In genomic region chr5:67315082-67315801, GRCh38 we compare ENCODE assay signal across 9 cellular contexts.
DNase-seq lines count a peak whose midpoint lies in the region; ATAC-seq and TF ChIP-seq lines count a peak whose summit lies in the region.
"Had no signal": no experiment of that assay in that cellular context is flagged by ENCODE, and none has a peak within 500 bp of the region (broad histone marks: within the 10 kb centered on the region; RNA-seq: fewer than 3 reads in every experiment).

No MANE protein-coding gene starts in this region.

- no peak for ATAC-seq in activated naive CD8-positive, alpha-beta T cell treated with anti-CD3 and anti-CD28 coated beads, Interleukin-2, amount 50 U/mL, for 24 hours
- ATAC-seq in lung (ENCODE audit: insufficient read depth, low FRiP score) (peak; percentile 46), aorta (ENCODE audit: low FRiP score) (peak; percentile 64)

- H3K4me1 ChIP-seq in lung (ENCODE audit: control insufficient read depth in 2 of 2, insufficient read depth in 2 of 2, low read length in 2 of 2): peaks cover 0 to 4% of the 10 kb centered on the region in 2 donors
- peaks cover 0 to 5% of the 10 kb centered on the region in 2 donors for H3K4me1 ChIP-seq in aorta (ENCODE audit: control insufficient read depth in 1 of 2, insufficient read depth in 2 of 2, low read length in 2 of 2)

- H3K4me1 Mint-ChIP-seq in activated naive CD8-positive, alpha-beta T cell treated with anti-CD3 and anti-CD28 coated beads for 36 hours: peaks cover 2% of the 10 kb centered on the region
- peaks cover 4% of the 10 kb centered on the region for H3K4me1 Mint-ChIP-seq in activated naive CD8-positive, alpha-beta T cell treated with anti-CD3 and anti-CD28 coated beads, Interleukin-2, amount 50 U/mL, for 24 hours

- intact Hi-C loops in aorta (cut with DNase I): no loop called here

- peaks cover 1% of the 10 kb centered on the region for H3K36me3 Mint-ChIP-seq in activated naive CD8-positive, alpha-beta T cell treated with anti-CD3 and anti-CD28 coated beads for 36 hours
- H3K36me3 Mint-ChIP-seq in activated naive CD8-positive, alpha-beta T cell treated with anti-CD3 and anti-CD28 coated beads, Interleukin-2, amount 50 U/mL, for 24 hours (ENCODE audit: low read depth): no peaks in the 10 kb centered on the region

- H3K27me3 ChIP-seq in lung (ENCODE audit: control insufficient read depth, insufficient read depth) (no peaks in the 10 kb centered on the region), aorta (ENCODE audit: control insufficient read depth in 1 of 2, insufficient read depth in 2 of 2, low read length in 1 of 2) (no peaks in the 10 kb centered on the region)

- H3K36me3 ChIP-seq in lung (ENCODE audit: control insufficient read depth in 2 of 2, insufficient read depth in 2 of 2, low read length in 2 of 2): no peaks in the 10 kb centered on the region
- no peaks in the 10 kb centered on the region for H3K36me3 ChIP-seq in aorta (ENCODE audit: control insufficient read depth in 1 of 2, insufficient read depth in 2 of 2, low read length in 1 of 2)

- H3K4me3 ChIP-seq in lung: no peak overlapping the region
- H3K4me3 ChIP-seq in aorta (ENCODE audit: low read length in 2 of 2): no peak overlapping the region

- WGBS in lung, 2 donors: 48 to 73% methylated on average over 5 of the region's 5 CpGs
- WGBS in aorta, 2 donors: 3 to 5% methylated on average over 5 of the region's 5 CpGs

- TF ChIP-seq CTCF in lung (IDR thresholded peaks at IDR 0.05; ENCODE audit: control extremely low read depth, extremely low read depth): no peak

- no peak for DNase-seq in activated naive CD8-positive, alpha-beta T cell treated with anti-CD3 and anti-CD28 coated beads for 36 hours
- DNase-seq in activated naive CD8-positive, alpha-beta T cell treated with anti-CD3 and anti-CD28 coated beads, Interleukin-2, amount 50 U/mL, for 24 hours: no peak
- DNase-seq in dermis blood vessel endothelial cell: peak; percentile 81
- DNase-seq in lung (ENCODE audit: low spot score): no peak
- peak in 1 of 2 donors; percentile 76 for DNase-seq in aorta
- DNase-seq in NCI-H2107 (lab: John Stamatoyannopoulos, UW): no peak
- no peak for DNase-seq in NCI-H1417 treated with DMSO at 0.1 percent for 48 hours (lab: John Stamatoyannopoulos, UW)
- DNase-seq in NCI-H1092 treated with DMSO at 0.1 percent for 48 hours (lab: John Stamatoyannopoulos, UW): no peak
- DNase-seq: activated CD4-positive, alpha-beta T cell treated with anti-CD3 and anti-CD28 coated beads for 4 hours had no signal

- H3K9me3 ChIP-seq in lung (ENCODE audit: control insufficient read depth in 2 of 2, insufficient read depth in 1 of 2, low read length in 1 of 2): peaks cover 0 to 5% of the 10 kb centered on the region in 2 donors
- no peaks in the 10 kb centered on the region for H3K9me3 ChIP-seq in aorta (ENCODE audit: control insufficient read depth, low read length)

- H3K9me3 Mint-ChIP-seq in activated naive CD8-positive, alpha-beta T cell treated with anti-CD3 and anti-CD28 coated beads for 36 hours: no peaks in the 10 kb centered on the region
- H3K9me3 Mint-ChIP-seq in activated naive CD8-positive, alpha-beta T cell treated with anti-CD3 and anti-CD28 coated beads, Interleukin-2, amount 50 U/mL, for 24 hours: no peaks in the 10 kb centered on the region

- H3K27ac Mint-ChIP-seq in activated naive CD8-positive, alpha-beta T cell treated with anti-CD3 and anti-CD28 coated beads for 36 hours: peak overlapping the region; percentile 40
- no peak overlapping the region for H3K27ac Mint-ChIP-seq in activated naive CD8-positive, alpha-beta T cell treated with anti-CD3 and anti-CD28 coated beads, Interleukin-2, amount 50 U/mL, for 24 hours

- H3K27ac ChIP-seq in lung (ENCODE audit: low read depth in 1 of 2, low read length in 1 of 2): peak overlapping the region in 1 of 2 donors; percentile 56
- peak overlapping the region; percentile 15 to 86 for H3K27ac ChIP-seq in aorta (ENCODE audit: low read depth in 1 of 2, low read length in 2 of 2)

- H3K27me3 Mint-ChIP-seq in activated naive CD8-positive, alpha-beta T cell treated with anti-CD3 and anti-CD28 coated beads for 36 hours: no peaks in the 10 kb centered on the region
- no peaks in the 10 kb centered on the region for H3K27me3 Mint-ChIP-seq in activated naive CD8-positive, alpha-beta T cell treated with anti-CD3 and anti-CD28 coated beads, Interleukin-2, amount 50 U/mL, for 24 hours

- H3K4me3 Mint-ChIP-seq in activated naive CD8-positive, alpha-beta T cell treated with anti-CD3 and anti-CD28 coated beads for 36 hours: no peak overlapping the region
- no peak overlapping the region for H3K4me3 Mint-ChIP-seq in activated naive CD8-positive, alpha-beta T cell treated with anti-CD3 and anti-CD28 coated beads, Interleukin-2, amount 50 U/mL, for 24 hours
